Comparison of ENCODE assay signal across 20 cellular contexts in genomic region chr10:130128922-130129321, GRCh38. TPM values are rescaled to one million over a fixed set of nuclear protein-coding genes. Genes with fewer than 3 reads are reported as not detected.
DNase-seq lines count a peak whose midpoint lies in the region; ATAC-seq, FAIRE-seq and TF ChIP-seq lines count a peak whose summit lies in the region.
"Had no signal": no experiment of that assay in that cellular context is flagged by ENCODE, and none has a peak within 500 bp of the region (broad histone marks: within the 10 kb centered on the region; RNA-seq: fewer than 3 reads in every experiment).

No MANE protein-coding gene starts in this region.

- no peaks in the 10 kb centered on the region for H3K9me2 ChIP-seq in PC-3 (replicated peaks; ENCODE audit: low read length)

- no peak overlapping the region for H2BK5ac ChIP-seq in mesendoderm (ENCODE audit: low read length)

- H3K4me1 ChIP-seq in PC-3 (ENCODE audit: insufficient read depth, low read length) (no peaks in the 10 kb centered on the region), mesendoderm (ENCODE audit: control insufficient read depth, low read depth, low read length) (no peaks in the 10 kb centered on the region), upper lobe of right lung (no peaks in the 10 kb centered on the region), kidney (ENCODE audit: control insufficient read depth in 1 of 2, insufficient read depth in 1 of 2, low read depth in 1 of 2, low read length in 2 of 2) (peaks cover 0 to 5% of the 10 kb centered on the region in 2 donors)
- H3K4me1 ChIP-seq: Caco-2, SJSA1 had no signal

- CTCF ChIA-PET in PC-3 (lab: Charles Lee): no interaction called here

- no peaks in the 10 kb centered on the region for H3K36me3 ChIP-seq in H7 (replicated peaks; ENCODE audit: control insufficient read depth, insufficient read depth, low read length)
- no peaks in the 10 kb centered on the region for H3K36me3 ChIP-seq in PC-3 (ENCODE audit: low read depth, low read length)
- no peaks in the 10 kb centered on the region for H3K36me3 ChIP-seq in mesendoderm (ENCODE audit: control insufficient read depth, insufficient read depth, low read length)
- no peaks in the 10 kb centered on the region for H3K36me3 ChIP-seq in upper lobe of right lung
- H3K36me3 ChIP-seq in kidney (ENCODE audit: control insufficient read depth in 1 of 2, insufficient read depth in 2 of 2, low read length in 2 of 2): no peaks in the 10 kb centered on the region
- H3K36me3 ChIP-seq: MG63, SJSA1 had no signal

- intact Hi-C loops in PC-3 (cut with micrococcal nuclease) (loop anchor here (1.0 to 5.0 kb wide), 2 partner anchors 157 to 1098 kb away; no protein-coding TSS in a partner anchor), upper lobe of right lung (cut with DNase I) (no loop called here), kidney (cut with DNase I) (no loop called here)

- H3K79me2 ChIP-seq in PC-3 (ENCODE audit: low read length) (no peaks in the 10 kb centered on the region), mesendoderm (ENCODE audit: control insufficient read depth, insufficient read depth, low read length) (no peaks in the 10 kb centered on the region)

- no peak overlapping the region for H4K8ac ChIP-seq in mesendoderm (ENCODE audit: low read depth, low read length)

- H4K20me1 ChIP-seq in PC-3 (ENCODE audit: low read length): no peaks in the 10 kb centered on the region

- no peak overlapping the region for H2AFZ ChIP-seq in PC-3 (ENCODE audit: low read length)

- DNase-seq in H7 (peak; percentile 62), PC-3 (no peak), mesendoderm (no peak), upper lobe of right lung (no peak), kidney (no peak)
- DNase-seq: C1 segment of cervical spinal cord; Caco-2; CD8-positive, alpha-beta T cell; KG1; MG63; NCI-H2029; NCI-H446 treated with DMSO at 0.1 percent for 48 hours; NCI-H526; NCI-H82; Right ventricle myocardium superior; RPMI8226 had no signal

- H3K27me3 ChIP-seq in H7 (ENCODE audit: control insufficient read depth, insufficient read depth, low read length): no peaks in the 10 kb centered on the region
- no peaks in the 10 kb centered on the region for H3K27me3 ChIP-seq in PC-3 (ENCODE audit: low read length)
- H3K27me3 ChIP-seq in mesendoderm (ENCODE audit: insufficient read depth, low read length, poor library complexity): no peaks in the 10 kb centered on the region
- peaks cover 12% of the 10 kb centered on the region for H3K27me3 ChIP-seq in upper lobe of right lung
- H3K27me3 ChIP-seq: MG63, SJSA1 had no signal

- peak overlapping the region; percentile 9 for H3K18ac ChIP-seq in mesendoderm (ENCODE audit: low read length)

- H3K23ac ChIP-seq in mesendoderm (ENCODE audit: low read length): no peak overlapping the region

- H3K4me3 ChIP-seq in H7 (ENCODE audit: insufficient read depth, low read depth, low read length): no peak overlapping the region
- H3K4me3 ChIP-seq in PC-3 (ENCODE audit: low read length): no peak overlapping the region
- H3K4me3 ChIP-seq in mesendoderm (ENCODE audit: low read length): no peak overlapping the region
- no peak overlapping the region for H3K4me3 ChIP-seq in upper lobe of right lung
- H3K4me3 ChIP-seq in kidney (ENCODE audit: low read length in 2 of 2): no peak overlapping the region
- H3K4me3 ChIP-seq: MG63, SJSA1 had no signal

- H3K9ac ChIP-seq in PC-3 (ENCODE audit: low read length) (no peak overlapping the region), mesendoderm (ENCODE audit: low read length) (no peak overlapping the region), kidney (ENCODE audit: low read length in 2 of 2) (no peak overlapping the region)

- ATAC-seq in PC-3 (no peak), upper lobe of right lung (peak; percentile 14), HG02571 (IDR thresholded peaks at IDR 0.05; ENCODE audit: unreplicated experiment) (no peak), GM21423 (IDR thresholded peaks at IDR 0.05; ENCODE audit: unreplicated experiment) (no peak)
- ATAC-seq: CD8-positive, alpha-beta T cell had no signal

- BruUV-seq in PC-3 (replicated peaks; lab: Mats Ljungman, UMichigan): no TSS peak

- no peak for FAIRE-seq in kidney (lab: Jason Lieb, UNC)
- FAIRE-seq: H54 had no signal

- H3F3A ChIP-seq in PC-3 (ENCODE audit: low read length, unreplicated experiment): no peaks in the 10 kb centered on the region

- H3K27ac ChIP-seq in PC-3 (ENCODE audit: low read length) (no peak overlapping the region), mesendoderm (ENCODE audit: low read depth, low read length) (no peak overlapping the region), upper lobe of right lung (no peak overlapping the region), kidney (ENCODE audit: low read depth in 2 of 2, low read length in 2 of 2) (no peak overlapping the region)
- H3K27ac ChIP-seq: SJSA1 had no signal

- TF ChIP-seq CTCF in PC-3 (conservative IDR thresholded peaks at IDR 0.05; ENCODE audit: low read depth, low read length): no peak
- no peak for TF ChIP-seq CTCF in upper lobe of right lung (IDR thresholded peaks at IDR 0.05)
- no peak for TF ChIP-seq CTCF in kidney (IDR thresholded peaks at IDR 0.05; ENCODE audit: borderline replicate concordance, extremely low read depth, insufficient read depth)

- POLR2A ChIA-PET in PC-3 (lab: Charles Lee; ENCODE audit: unreplicated experiment): no interaction called here

- WGBS in mesendoderm (ENCODE audit: extremely low coverage, insufficient coverage, low lambda C conversion rate): no CpG with 5 or more reads among the region's 27 CpGs

- H2BK15ac ChIP-seq in mesendoderm (replicated peaks; ENCODE audit: low read depth): no peak overlapping the region

- no peak overlapping the region for H4K5ac ChIP-seq in mesendoderm (ENCODE audit: low read length)

- no peaks in the 10 kb centered on the region for H3K79me1 ChIP-seq in mesendoderm (ENCODE audit: low read length)

- no peak overlapping the region for H2BK120ac ChIP-seq in mesendoderm (ENCODE audit: low read depth, low read length)

- H3K4ac ChIP-seq in mesendoderm (ENCODE audit: low read depth, low read length): peak overlapping the region; percentile 7

- H2AK5ac ChIP-seq in mesendoderm (ENCODE audit: low read length): no peak overlapping the region

- no peaks in the 10 kb centered on the region for H3K9me3 ChIP-seq in PC-3 (ENCODE audit: low read length)
- no peaks in the 10 kb centered on the region for H3K9me3 ChIP-seq in upper lobe of right lung
- no peaks in the 10 kb centered on the region for H3K9me3 ChIP-seq in kidney (ENCODE audit: control insufficient read depth in 1 of 2, low read length in 2 of 2)
- H3K9me3 ChIP-seq: Caco-2, MG63, SJSA1 had no signal

- H3K56ac ChIP-seq in mesendoderm (ENCODE audit: low read length): no peak overlapping the region

- H3K4me2 ChIP-seq in PC-3 (ENCODE audit: low read length) (peak overlapping the region; percentile 26; the same call in 1 of the 2 replicates), mesendoderm (ENCODE audit: low read length) (no peak overlapping the region)

RNA-seq across cellular contexts. Expression of gene GLRX3, which starts 7.3 kb away (rescaled TPM):
- total RNA-seq in H7 (2014; rRNA removed; shearing (Covaris generic)): 151 and 161 TPM in 2 replicates
- total RNA-seq in PC-3 (2014; rRNA removed) (98.1 and 107 TPM in 2 replicates), upper lobe of right lung (53.1 TPM), kidney (52.5 TPM)
- polyA plus RNA-seq in mesendoderm (2013, experiment 1 of 2): 226 TPM
- 225 TPM for polyA plus RNA-seq in mesendoderm (2013, experiment 2 of 2)
- 70.4 TPM for polyA plus RNA-seq in kidney (ENCODE audit: insufficient read depth, low read depth, low replicate concordance)

RNA-seq across cellular contexts. Expression of gene C10orf143, which starts 18.3 kb away (rescaled TPM):
- 0.42 and 2.3 TPM in 2 replicates for total RNA-seq in H7 (2014; rRNA removed; shearing (Covaris generic))
- total RNA-seq in PC-3 (2014; rRNA removed): 0.29 TPM in 1 of 2 replicates, not detected in the other
- 2.3 TPM for polyA plus RNA-seq in mesendoderm (2013, experiment 1 of 2)
- polyA plus RNA-seq in mesendoderm (2013, experiment 2 of 2): 2.2 TPM
- total RNA-seq in upper lobe of right lung: 3.4 TPM
- total RNA-seq in kidney: 6.6 TPM
- 9.2 TPM for polyA plus RNA-seq in kidney (ENCODE audit: insufficient read depth, low read depth, low replicate concordance)
